ENCODE assay signal across 24 cellular contexts in the genomic region with DNA sequence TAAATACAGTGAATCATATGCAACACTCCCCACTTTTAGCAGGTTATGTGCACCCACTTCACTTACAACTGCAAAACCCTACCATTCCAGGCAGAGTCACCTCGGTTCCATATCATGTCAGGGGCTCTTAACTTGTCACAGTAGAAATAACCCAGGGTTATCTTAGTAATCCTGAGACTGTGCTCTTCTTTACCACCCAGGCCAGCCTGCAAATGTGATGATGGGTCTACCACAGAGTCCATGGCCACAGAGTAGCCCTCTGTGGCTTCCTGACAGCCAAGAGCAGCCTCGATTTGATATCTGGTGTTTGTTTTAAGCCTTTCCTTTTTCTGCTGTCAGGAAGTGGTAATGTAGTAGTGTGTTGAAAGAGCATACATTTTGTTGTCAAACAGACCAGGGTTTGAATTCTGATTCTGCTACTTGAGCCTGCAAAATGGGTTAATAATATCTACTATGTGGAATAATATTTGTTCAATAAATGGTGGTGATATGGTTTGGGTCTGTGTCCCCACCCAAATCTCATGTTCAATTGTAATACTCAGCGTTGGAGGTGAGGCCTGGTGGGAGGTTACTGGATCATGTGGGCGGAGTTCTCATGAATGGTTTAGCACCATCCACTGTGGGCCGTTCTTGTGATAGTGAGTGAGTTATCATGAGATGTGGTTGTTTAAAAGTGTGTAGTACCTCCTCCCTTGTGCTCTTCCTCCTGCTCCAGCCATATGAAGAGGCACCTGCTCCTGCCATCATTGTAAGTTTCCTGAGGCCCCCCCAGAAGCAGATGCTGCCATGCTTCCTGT.
"Had no signal": no experiment of that assay in that cellular context is flagged by ENCODE, and none has a peak within 500 bp of the region (broad histone marks: within the 10 kb centered on the region; RNA-seq: fewer than 3 reads in every experiment).

No MANE protein-coding gene starts in this region.

- H3K27ac ChIP-seq: left lung, lower lobe of right lung, ovary, right atrium auricular region, right lobe of liver, tibial nerve, uterus had no signal

- H3K4me1 Mint-ChIP-seq: naive thymus-derived CD8-positive, alpha-beta T cell; stimulated activated memory B cell treated with anti-CD40 and anti-IgM and Interleukin-4, amounts not matched to agents 10 μg/mL and 1 μg/mL and 100 μg/mL, for 72 hours; stimulated activated naive CD8-positive, alpha-beta T cell treated with anti-CD3 and anti-CD28 coated beads, Interleukin-15, amount 100 ng/mL, for 72 hours had no signal

- H3K36me3 Mint-ChIP-seq: naive thymus-derived CD8-positive, alpha-beta T cell; stimulated activated memory B cell treated with anti-CD40 and anti-IgM and Interleukin-4, amounts not matched to agents 10 μg/mL and 1 μg/mL and 100 μg/mL, for 72 hours; type B pancreatic cell had no signal

- H3K27me3 ChIP-seq: left lung, ovary, right atrium auricular region, right lobe of liver, tibial nerve, uterus had no signal

- H3K4me3 Mint-ChIP-seq: naive thymus-derived CD8-positive, alpha-beta T cell; stimulated activated memory B cell treated with anti-CD40 and anti-IgM and Interleukin-4, amounts not matched to agents 10 μg/mL and 1 μg/mL and 100 μg/mL, for 72 hours; stimulated activated naive CD8-positive, alpha-beta T cell treated with anti-CD3 and anti-CD28 coated beads, Interleukin-15, amount 100 ng/mL, for 72 hours; type B pancreatic cell had no signal

- H3K36me3 ChIP-seq: left lung, lower lobe of right lung, ovary, right atrium auricular region, right lobe of liver, tibial nerve, uterus had no signal

- H3K4me1 ChIP-seq: left lung, lower lobe of right lung, right atrium auricular region, right lobe of liver, tibial nerve, uterus had no signal

- ATAC-seq: left colon; left lung; lower lobe of right lung; naive thymus-derived CD8-positive, alpha-beta T cell; right lobe of liver; stimulated activated memory B cell treated with anti-CD40 and anti-IgM and Interleukin-4, amounts not matched to agents 10 μg/mL and 1 μg/mL and 100 μg/mL, for 72 hours; stimulated activated naive CD8-positive, alpha-beta T cell treated with anti-CD3 and anti-CD28 coated beads, Interleukin-15, amount 100 ng/mL, for 72 hours had no signal

- H3K27ac Mint-ChIP-seq: naive thymus-derived CD8-positive, alpha-beta T cell; progenitor cell of endocrine pancreas; stimulated activated memory B cell treated with anti-CD40 and anti-IgM and Interleukin-4, amounts not matched to agents 10 μg/mL and 1 μg/mL and 100 μg/mL, for 72 hours; type B pancreatic cell had no signal

- H3K9me3 Mint-ChIP-seq: stimulated activated memory B cell treated with anti-CD40 and anti-IgM and Interleukin-4, amounts not matched to agents 10 μg/mL and 1 μg/mL and 100 μg/mL, for 72 hours; stimulated activated naive CD8-positive, alpha-beta T cell treated with anti-CD3 and anti-CD28 coated beads, Interleukin-15, amount 100 ng/mL, for 72 hours; type B pancreatic cell had no signal

- H3K27me3 Mint-ChIP-seq: stimulated activated memory B cell treated with anti-CD40 and anti-IgM and Interleukin-4, amounts not matched to agents 10 μg/mL and 1 μg/mL and 100 μg/mL, for 72 hours had no signal

- H3K4me3 ChIP-seq: left lung, lower lobe of right lung, ovary, right atrium auricular region, right lobe of liver, smooth muscle cell, tibial nerve, uterus had no signal

- H3K9me3 ChIP-seq: left lung, lower lobe of right lung, ovary, right atrium auricular region, right lobe of liver, tibial nerve, uterus had no signal

- DNase-seq: hippocampal formation; kidney; left colon; left lung; lower lobe of right lung; mammary epithelial cell; mesenchymal stem cell; naive thymus-derived CD8-positive, alpha-beta T cell; ovary; right lobe of liver; stimulated activated CD4-positive, alpha-beta T cell treated with anti-CD3 and anti-CD28 coated beads, Interleukin-1b, Interleukin-23, amount 100 ng/mL, for 48 hours; stimulated activated CD4-positive, alpha-beta T cell treated with anti-CD3 and anti-CD28 coated beads, Interleukin-2, amount 100 ng/mL, for 48 hours; stimulated activated CD4-positive, alpha-beta T cell treated with anti-CD3 and anti-CD28 coated beads, Interleukin-4, amount 100 ng/mL, for 4 hours; stimulated activated CD8-positive, alpha-beta memory T cell treated with anti-CD3 and anti-CD28 coated beads, Interleukin-4, amount 100 ng/mL, for 48 hours; stimulated activated naive CD4-positive, alpha-beta T cell treated with Interleukin-2 at 50 U/mL for 16 hours; stimulated activated naive CD8-positive, alpha-beta T cell treated with anti-CD3 and anti-CD28 coated beads, Interleukin-15, amount 100 ng/mL, for 72 hours; substantia nigra; uterus had no signal
